ENCODE assay signal across 1 cellular context in genomic region chr5:129051283-129051682, GRCh38.
TF ChIP-seq lines count a peak whose summit lies in the region.

No MANE protein-coding gene starts in this region.

TF ChIP-seq in IMR-90, 13 proteins besides CTCF, POLR2A, EP300 and RAD21 (continued from another document):
- no peak for TF ChIP-seq USF2 (IDR thresholded peaks at IDR 0.05; ENCODE audit: low read depth, low read length)
- TF ChIP-seq MAFK (IDR thresholded peaks at IDR 0.05; ENCODE audit: low read depth, low read length) = no peak
